17 cellular contexts compared by ENCODE assay signal in the genomic region with DNA sequence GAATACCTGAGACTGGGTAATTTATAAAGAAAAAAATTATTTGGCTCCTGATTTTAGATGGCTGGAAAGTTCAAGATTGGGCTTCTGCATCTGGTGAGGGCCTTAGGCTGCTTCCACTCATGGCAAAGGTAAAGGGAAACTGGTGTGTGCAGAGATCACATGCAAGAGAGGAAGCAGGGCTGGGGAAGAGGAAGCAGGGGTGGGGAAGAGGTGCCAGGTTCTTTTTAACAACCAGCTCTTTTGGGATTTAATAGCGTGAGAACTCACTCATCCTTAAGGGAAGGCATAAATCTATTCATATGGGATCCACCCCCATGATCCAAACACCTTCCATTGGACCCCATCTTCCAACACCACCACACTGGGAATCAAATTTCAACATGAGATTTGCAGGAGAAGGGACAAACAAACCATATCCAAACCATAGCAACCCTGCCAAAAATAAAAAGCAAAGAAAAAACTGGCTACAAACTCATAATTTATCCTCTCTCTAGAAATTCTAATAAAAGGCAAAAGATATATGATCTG. TPM values are rescaled to one million over a fixed set of nuclear protein-coding genes. Genes with fewer than 3 reads are reported as not detected.
DNase-seq lines count a peak whose midpoint lies in the region; ATAC-seq and TF ChIP-seq lines count a peak whose summit lies in the region.
"Had no signal": no experiment of that assay in that cellular context is flagged by ENCODE, and none has a peak within 500 bp of the region (broad histone marks: within the 10 kb centered on the region; RNA-seq: fewer than 3 reads in every experiment).

No MANE protein-coding gene starts in this region.

- no TSS peak for BruUV-seq in PC-3 (replicated peaks; lab: Mats Ljungman, UMichigan)

- POLR2A ChIA-PET in naive thymus-derived CD8-positive, alpha-beta T cell (lab: Charles Lee): no interaction called here
- POLR2A ChIA-PET in PC-3 (lab: Charles Lee; ENCODE audit: unreplicated experiment): no interaction called here

- no peak overlapping the region for H3K4me3 Mint-ChIP-seq in naive thymus-derived CD8-positive, alpha-beta T cell
- H3K4me3 Mint-ChIP-seq: B cell; CD4-positive, alpha-beta T cell; HFFc6 had no signal

- H3K4me3 ChIP-seq in Loucy (ENCODE audit: low read length, poor library complexity, severe bottlenecking) (no peak overlapping the region), fibroblast of mammary gland (ENCODE audit: control insufficient read depth, low read depth, low read length) (no peak overlapping the region), PC-3 (ENCODE audit: low read length) (no peak overlapping the region)
- H3K4me3 ChIP-seq: SJCRH30 had no signal

- CTCF ChIA-PET in PC-3 (lab: Charles Lee): no interaction called here

- H3K4me1 ChIP-seq in Loucy (ENCODE audit: insufficient read depth, low read length, poor library complexity, severe bottlenecking): peaks cover 45% of the 10 kb centered on the region
- H3K4me1 ChIP-seq in PC-3 (ENCODE audit: insufficient read depth, low read length): no peaks in the 10 kb centered on the region
- H3K4me1 ChIP-seq: SJCRH30 had no signal

- no peak overlapping the region for H3K27ac ChIP-seq in PC-3 (ENCODE audit: low read length)
- H3K27ac ChIP-seq: RWPE1, SJCRH30 had no signal

- peaks cover 5% of the 10 kb centered on the region for H4K20me1 ChIP-seq in Loucy (ENCODE audit: insufficient read depth, low read length, poor library complexity, severe bottlenecking)
- H4K20me1 ChIP-seq in PC-3 (ENCODE audit: low read length): no peaks in the 10 kb centered on the region

- H3K9me3 ChIP-seq in Loucy (ENCODE audit: insufficient read depth, low read depth, low read length) (no peaks in the 10 kb centered on the region), PC-3 (ENCODE audit: low read length) (no peaks in the 10 kb centered on the region)
- H3K9me3 ChIP-seq: SJCRH30 had no signal

- peak; percentile 32 to 35 for DNase-seq in AML-193 (lab: John Stamatoyannopoulos, UW)
- peak; percentile 17 for DNase-seq in GF-D8 (lab: John Stamatoyannopoulos, UW)
- peak; percentile 28 for DNase-seq in fibroblast of mammary gland (ENCODE audit: low read depth)
- no peak for DNase-seq in naive thymus-derived CD8-positive, alpha-beta T cell
- no peak for DNase-seq in PC-3
- DNase-seq: CD4-positive, alpha-beta T cell; HFFc6; NCI-H1417 treated with DMSO at 0.1 percent for 48 hours; NCI-H2029; NCI-H510A treated with DMSO at 0.1 percent for 48 hours; NK-92 treated with Interleukin-12 subunit alpha and Interleukin-12 subunit beta, amount 100 ng/mL, for 24 hours; SJCRH30; SW 1271 had no signal

- ATAC-seq in naive thymus-derived CD8-positive, alpha-beta T cell: no peak
- ATAC-seq in GM19328 (IDR thresholded peaks at IDR 0.05; ENCODE audit: unreplicated experiment) (no peak), PC-3 (no peak)

- peak overlapping the region in 1 of 10 donors; percentile 54 for H3K27ac Mint-ChIP-seq in naive thymus-derived CD8-positive, alpha-beta T cell
- H3K27ac Mint-ChIP-seq: B cell; CD4-positive, alpha-beta T cell; HFFc6 had no signal

- H3K27me3 Mint-ChIP-seq in naive thymus-derived CD8-positive, alpha-beta T cell: no peaks in the 10 kb centered on the region
- H3K27me3 Mint-ChIP-seq: B cell; CD4-positive, alpha-beta T cell had no signal

- TF ChIP-seq CTCF in Loucy (conservative IDR thresholded peaks at IDR 0.05; ENCODE audit: low read length) (no peak), fibroblast of mammary gland (conservative IDR thresholded peaks at IDR 0.05; ENCODE audit: control insufficient read depth, insufficient read depth, low read depth, low read length) (no peak), PC-3 (conservative IDR thresholded peaks at IDR 0.05; ENCODE audit: low read depth, low read length) (no peak)

- no peak overlapping the region for H2AFZ ChIP-seq in Loucy (ENCODE audit: low read length)
- no peak overlapping the region for H2AFZ ChIP-seq in PC-3 (ENCODE audit: low read length)

- H3K9me2 ChIP-seq in Loucy (replicated peaks; ENCODE audit: low read depth, low read length) (no peaks in the 10 kb centered on the region), PC-3 (replicated peaks; ENCODE audit: low read length) (no peaks in the 10 kb centered on the region)

- intact Hi-C loops in PC-3 (cut with micrococcal nuclease): no loop called here

- no peaks in the 10 kb centered on the region; the same call in 1 of the 2 replicates for H3F3A ChIP-seq in Loucy (ENCODE audit: low read depth)
- no peaks in the 10 kb centered on the region for H3F3A ChIP-seq in PC-3 (ENCODE audit: low read length, unreplicated experiment)

- H3K4me2 ChIP-seq in Loucy (ENCODE audit: low read depth, low read length, poor library complexity, severe bottlenecking) (peak overlapping the region; percentile 1), PC-3 (ENCODE audit: low read length) (no peak overlapping the region)

- H3K36me3 ChIP-seq in Loucy (ENCODE audit: insufficient read depth, low read length): no peaks in the 10 kb centered on the region
- H3K36me3 ChIP-seq in PC-3 (ENCODE audit: low read depth, low read length): no peaks in the 10 kb centered on the region

- H3K36me3 Mint-ChIP-seq in naive thymus-derived CD8-positive, alpha-beta T cell: peaks cover 7 to 45% (median 15%) of the 10 kb centered on the region in 3 donors

- H3K4me1 Mint-ChIP-seq in naive thymus-derived CD8-positive, alpha-beta T cell: peaks cover 2 to 18% (median 12%) of the 10 kb centered on the region in 4 donors
- H3K4me1 Mint-ChIP-seq: B cell had no signal

- H3K9ac ChIP-seq in Loucy (ENCODE audit: low read depth, low read length, poor library complexity, severe bottlenecking): no peak overlapping the region
- no peak overlapping the region for H3K9ac ChIP-seq in PC-3 (ENCODE audit: low read length)

- peaks cover 2 to 21% (median 9%) of the 10 kb centered on the region in 9 donors for H3K9me3 Mint-ChIP-seq in naive thymus-derived CD8-positive, alpha-beta T cell
- H3K9me3 Mint-ChIP-seq: HFFc6 had no signal

- H3K79me2 ChIP-seq in Loucy (ENCODE audit: insufficient read depth, low read length) (peaks cover 36% of the 10 kb centered on the region), PC-3 (ENCODE audit: low read length) (no peaks in the 10 kb centered on the region)

- H3K27me3 ChIP-seq in Loucy (ENCODE audit: insufficient read depth, low read length, poor library complexity, severe bottlenecking) (no peaks in the 10 kb centered on the region), PC-3 (ENCODE audit: low read length) (no peaks in the 10 kb centered on the region)
- H3K27me3 ChIP-seq: SJCRH30 had no signal

RNA-seq across cellular contexts. Expression of gene PRKRA, which starts 30.4 kb away (rescaled TPM):
- 10 to 100 TPM; 66.1 to 74.8 TPM for total RNA-seq in naive thymus-derived CD8-positive, alpha-beta T cell
- polyA plus RNA-seq in naive thymus-derived CD8-positive, alpha-beta T cell: 10 to 100 TPM; 57.4 to 66.5 (median 61.6) TPM
- 78.2 and 87.6 TPM in 2 replicates for total RNA-seq in PC-3 (2014; rRNA removed)

RNA-seq across cellular contexts. Expression of gene PJVK, which starts 30.7 kb away (rescaled TPM):
- 1 to 10 TPM; 4.2 to 4.5 TPM for total RNA-seq in naive thymus-derived CD8-positive, alpha-beta T cell
- polyA plus RNA-seq in naive thymus-derived CD8-positive, alpha-beta T cell: 1 to 10 TPM in 1 of 3 donors, under 1 TPM in 2; 0.38 to 1.6 (median 0.44) TPM
- 0.87 and 1.6 TPM in 2 replicates for total RNA-seq in PC-3 (2014; rRNA removed)

RNA-seq across cellular contexts. Expression of gene FKBP7, which starts 57.9 kb away (rescaled TPM):
- total RNA-seq in naive thymus-derived CD8-positive, alpha-beta T cell: 1 to 10 TPM; 1.5 to 2.4 TPM
- 1 to 10 TPM; 2.9 to 7.0 (median 3.9) TPM for polyA plus RNA-seq in naive thymus-derived CD8-positive, alpha-beta T cell
- 3.7 and 4.2 TPM in 2 replicates for total RNA-seq in PC-3 (2014; rRNA removed)

RNA-seq across cellular contexts. Expression of gene PLEKHA3, which starts 59.7 kb away (rescaled TPM):
- total RNA-seq in naive thymus-derived CD8-positive, alpha-beta T cell: 10 to 100 TPM; 39.5 to 40.6 TPM
- polyA plus RNA-seq in naive thymus-derived CD8-positive, alpha-beta T cell: 10 to 100 TPM; 18.4 to 24.6 (median 24.4) TPM
- 16.4 and 16.7 TPM in 2 replicates for total RNA-seq in PC-3 (2014; rRNA removed)

Comparison
In these comparisons a context has a peak if more than half of its experiments do, and no peak if none do; other contexts are left out.
1. DNase-seq: peak in AML-193 (2 of 2), GF-D8 (single experiment) and fibroblast of mammary gland (single experiment); none in naive thymus-derived CD8-positive, alpha-beta T cell (0 of 10) and PC-3 (single experiment).